8 cellular contexts compared by ENCODE assay signal in the genomic region with DNA sequence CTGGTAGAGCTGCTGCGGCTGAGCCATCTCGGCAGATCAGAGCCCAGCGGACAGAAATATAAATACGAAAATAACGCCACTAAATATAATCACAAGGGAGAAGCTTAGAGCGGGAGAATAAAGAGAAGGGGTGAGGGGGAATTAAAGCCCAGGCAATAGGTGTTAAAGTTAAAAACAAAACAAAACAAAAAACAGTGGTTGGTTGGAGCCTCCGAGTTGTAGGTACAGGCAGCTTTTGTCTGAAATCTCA. TPM values are rescaled to one million over a fixed set of nuclear protein-coding genes. Genes with fewer than 3 reads are reported as not detected.
DNase-seq lines count a peak whose midpoint lies in the region; ATAC-seq and TF ChIP-seq lines count a peak whose summit lies in the region.

No MANE protein-coding gene starts in this region.

- no peaks in the 10 kb centered on the region for H3K79me1 ChIP-seq in mesendoderm (ENCODE audit: low read length)

- no peak overlapping the region for H2AK5ac ChIP-seq in mesendoderm (ENCODE audit: low read length)

- H2BK120ac ChIP-seq in mesendoderm (ENCODE audit: low read depth, low read length), result no peak overlapping the region

- H3K27ac ChIP-seq in mammary epithelial cell (ENCODE audit: insufficient read depth, low read depth, low read length), result peak overlapping the region; percentile 52
- H3K27ac ChIP-seq in mesendoderm (ENCODE audit: low read depth, low read length), result no peak overlapping the region

- peak overlapping the region; percentile 97 for H2AFZ ChIP-seq in mammary epithelial cell (ENCODE audit: low read depth, low read length)

- H2BK5ac ChIP-seq in mesendoderm (ENCODE audit: low read length), result no peak overlapping the region

- no peak overlapping the region for H4K8ac ChIP-seq in mesendoderm (ENCODE audit: low read depth, low read length)

- peaks cover 8% of the 10 kb centered on the region for H3K79me2 ChIP-seq in mammary epithelial cell (ENCODE audit: insufficient read depth, low read length)
- H3K79me2 ChIP-seq in mesendoderm (ENCODE audit: control insufficient read depth, insufficient read depth, low read length), result no peaks in the 10 kb centered on the region

- H3K4me3 ChIP-seq in mammary epithelial cell (replicated peaks in 1 of 3; ENCODE audit: insufficient read depth in 1 of 3, low read depth in 2 of 3, low read length in 3 of 3) (peak overlapping the region; percentile 90 to 97 (median 97)), mesendoderm (ENCODE audit: low read length) (peak overlapping the region; percentile 52)

- H3K27me3 ChIP-seq in mammary epithelial cell (ENCODE audit: insufficient read depth, low read length) (no peaks in the 10 kb centered on the region), mesendoderm (ENCODE audit: insufficient read depth, low read length, poor library complexity) (peaks cover 23% of the 10 kb centered on the region)

- 3% methylated on average over 7 of the region's 7 CpGs for WGBS in mammary epithelial cell (ENCODE audit: low coverage, missing lambda C conversion rate)
- WGBS in mesendoderm (ENCODE audit: extremely low coverage, insufficient coverage, low lambda C conversion rate), result no CpG with 5 or more reads among the region's 7 CpGs

- peaks cover 5% of the 10 kb centered on the region for H3K36me3 Mint-ChIP-seq in activated naive CD4-positive, alpha-beta T cell treated with anti-CD3 and anti-CD28 coated beads, Interleukin-2, amount 10 ng/mL, durations not matched to agents 7 days and 5 days
- peaks cover 25% of the 10 kb centered on the region for H3K36me3 Mint-ChIP-seq in type B pancreatic cell

- in situ Hi-C loops in mammary epithelial cell (cut with MboI; ENCODE audit: low sequenced_read_pairs in 2 of 2), result loop anchor here (10.0 to 25.0 kb wide), 8 partner anchors 61 to 1604 kb away; no protein-coding TSS in a partner anchor

- no peak overlapping the region for H2BK15ac ChIP-seq in mesendoderm (replicated peaks; ENCODE audit: low read depth)

- H3K18ac ChIP-seq in mesendoderm (ENCODE audit: low read length), result peak overlapping the region; percentile 35

- CTCF ChIA-PET in activated naive CD4-positive, alpha-beta T cell treated with anti-CD3 and anti-CD28 coated beads, Interleukin-2, amount 10 ng/mL, durations not matched to agents 7 days and 5 days (lab: Charles Lee), result no interaction called here
- CTCF ChIA-PET in mammary epithelial cell (lab: Charles Lee; ENCODE audit: low non-redundant PET), result no interaction called here

- peaks cover 86% of the 10 kb centered on the region for H3K27me3 Mint-ChIP-seq in activated naive CD4-positive, alpha-beta T cell treated with anti-CD3 and anti-CD28 coated beads, Interleukin-2, amount 10 ng/mL, durations not matched to agents 7 days and 5 days
- H3K27me3 Mint-ChIP-seq in type B pancreatic cell, result peaks cover 31% of the 10 kb centered on the region

- dilution Hi-C loops in mammary epithelial cell (cut with HindIII; ENCODE audit: low sequenced_read_pairs), result loop anchor here (25.0 kb wide), 1 partner anchor 779 kb away; no protein-coding TSS in a partner anchor

- H3K4me1 Mint-ChIP-seq in activated naive CD4-positive, alpha-beta T cell treated with anti-CD3 and anti-CD28 coated beads, Interleukin-2, amount 10 ng/mL, durations not matched to agents 7 days and 5 days, result peaks cover 25% of the 10 kb centered on the region
- peaks cover 21% of the 10 kb centered on the region for H3K4me1 Mint-ChIP-seq in type B pancreatic cell (ENCODE audit: unreplicated experiment)

- no peak overlapping the region for H3K27ac Mint-ChIP-seq in activated naive CD4-positive, alpha-beta T cell treated with anti-CD3 and anti-CD28 coated beads, Interleukin-2, amount 10 ng/mL, durations not matched to agents 7 days and 5 days
- H3K27ac Mint-ChIP-seq in type B pancreatic cell, result peak overlapping the region; percentile 98

- intact Hi-C loops in mammary epithelial cell (cut with micrococcal nuclease), result loop anchor here (1.0 to 2.0 kb wide), 2 partner anchors 889 to 1037 kb away; no protein-coding TSS in a partner anchor

- no peak overlapping the region for H3K4ac ChIP-seq in mesendoderm (ENCODE audit: low read depth, low read length)

- H3K9me3 Mint-ChIP-seq in activated naive CD4-positive, alpha-beta T cell treated with anti-CD3 and anti-CD28 coated beads, Interleukin-2, amount 10 ng/mL, durations not matched to agents 7 days and 5 days, result no peaks in the 10 kb centered on the region
- no peaks in the 10 kb centered on the region for H3K9me3 Mint-ChIP-seq in type B pancreatic cell

- no peaks in the 10 kb centered on the region for H3K9me3 ChIP-seq in mammary epithelial cell (replicated peaks; ENCODE audit: insufficient read depth, low read length)

- peak overlapping the region; percentile 98 for H3K4me2 ChIP-seq in mammary epithelial cell (ENCODE audit: insufficient read depth, low read depth, low read length)
- peak overlapping the region; percentile 95 for H3K4me2 ChIP-seq in mesendoderm (ENCODE audit: low read length)

- H3K36me3 ChIP-seq in mammary epithelial cell (ENCODE audit: insufficient read depth, low read length) (no peaks in the 10 kb centered on the region), mesendoderm (ENCODE audit: control insufficient read depth, insufficient read depth, low read length) (no peaks in the 10 kb centered on the region)

- peak overlapping the region; percentile 74 for H3K4me3 Mint-ChIP-seq in activated naive CD4-positive, alpha-beta T cell treated with anti-CD3 and anti-CD28 coated beads, Interleukin-2, amount 10 ng/mL, durations not matched to agents 7 days and 5 days
- peak overlapping the region; percentile 96 for H3K4me3 Mint-ChIP-seq in type B pancreatic cell

- ATAC-seq in GM21825 (IDR thresholded peaks at IDR 0.05; ENCODE audit: unreplicated experiment), result no peak

- H4K5ac ChIP-seq in mesendoderm (ENCODE audit: low read length), result no peak overlapping the region

- no TSS peak for BruUV-seq in mammary epithelial cell (replicated peaks; lab: Mats Ljungman, UMichigan)

- no peak overlapping the region for H3K23ac ChIP-seq in mesendoderm (ENCODE audit: low read length)

- H4K20me1 ChIP-seq in mammary epithelial cell (ENCODE audit: insufficient read depth, low read length), result no peaks in the 10 kb centered on the region

- no peak for DNase-seq in activated naive CD4-positive, alpha-beta T cell treated with anti-CD3 and anti-CD28 coated beads, Interleukin-2, amount 10 ng/mL, durations not matched to agents 7 days and 5 days
- DNase-seq in activated naive CD4-positive, alpha-beta T cell treated with Interleukin-2 at 50 U/mL for 16 hours, result no peak
- DNase-seq in mammary epithelial cell, result no peak
- no peak for DNase-seq in mesendoderm
- no peak for DNase-seq in type B pancreatic cell (ENCODE audit: extremely low spot score, unreplicated experiment)
- no peak for DNase-seq in DMS79 treated with DMSO at 0.1 percent for 48 hours (lab: John Stamatoyannopoulos, UW)
- DNase-seq in globus pallidus (ENCODE audit: low spot score), result no peak

- H3K4me1 ChIP-seq in mammary epithelial cell (ENCODE audit: insufficient read depth, low read length), result peaks cover 11% of the 10 kb centered on the region
- H3K4me1 ChIP-seq in mesendoderm (ENCODE audit: control insufficient read depth, low read depth, low read length), result no peaks in the 10 kb centered on the region

- H3K9ac ChIP-seq in mammary epithelial cell (ENCODE audit: insufficient read depth, low read length) (peak overlapping the region; percentile 83), mesendoderm (ENCODE audit: low read length) (peak overlapping the region; percentile 77)

- peak overlapping the region; percentile 66 for H3K56ac ChIP-seq in mesendoderm (ENCODE audit: low read length)

- TF ChIP-seq CTCF in mammary epithelial cell (conservative IDR thresholded peaks at IDR 0.05 in 1 of 2, IDR thresholded peaks at IDR 0.05 in 1 of 2; ENCODE audit: extremely low read depth in 1 of 2, insufficient read depth in 1 of 2, low read depth in 1 of 2, low read length in 2 of 2), result no peak
- no peak for TF ChIP-seq CTCF in type B pancreatic cell (conservative IDR thresholded peaks at IDR 0.05)

RNA-seq across cellular contexts. Expression of a gene that starts 1.3 kb away (rescaled TPM):
- total RNA-seq in mammary epithelial cell, result 1 to 10 TPM; 4.3 to 4.4 TPM
- polyA plus RNA-seq in mammary epithelial cell, result 2.0 TPM
- polyA minus RNA-seq in mammary epithelial cell, result 8.0 TPM
- polyA plus RNA-seq in mesendoderm (2013, experiment 1 of 2), result 0.25 TPM
- polyA plus RNA-seq in mesendoderm (2013, experiment 2 of 2), result 0.10 TPM
- total RNA-seq in type B pancreatic cell (ENCODE audit: low replicate concordance), result 250 and 255 TPM in 2 replicates

Comparison
In these comparisons a context has a peak if more than half of its experiments do, and no peak if none do; other contexts are left out.
1. RNA of a gene that starts 1.3 kb away (total RNA-seq): 250 to 255 TPM in type B pancreatic cell; 4.3 to 4.4 TPM in mammary epithelial cell; every median in the first group is over 10 times any median in the second.